In genomic region chr4:173917255-173917960, GRCh38 we compare ENCODE assay signal across 12 cellular contexts.
DNase-seq lines count a peak whose midpoint lies in the region; ATAC-seq and TF ChIP-seq lines count a peak whose summit lies in the region.
"Had no signal": no experiment of that assay in that cellular context is flagged by ENCODE, and none has a peak within 500 bp of the region (broad histone marks: within the 10 kb centered on the region; RNA-seq: fewer than 3 reads in every experiment).

No MANE protein-coding gene starts in this region.

- no peaks in the 10 kb centered on the region for H3K4me1 Mint-ChIP-seq in Calu3 (ENCODE audit: low read depth, unreplicated experiment)
- no peaks in the 10 kb centered on the region for H3K4me1 Mint-ChIP-seq in activated CD8-positive, alpha-beta T cell treated with anti-CD3 and anti-CD28 coated beads for 36 hours (ENCODE audit: low read depth)

- intact Hi-C loops in Calu3 (cut with micrococcal nuclease; ENCODE audit: unreplicated experiment) = no loop called here
- intact Hi-C loops in activated CD8-positive, alpha-beta T cell treated with anti-CD3 and anti-CD28 coated beads for 36 hours (cut with micrococcal nuclease) = no loop called here

- H3K27ac Mint-ChIP-seq in Calu3 (ENCODE audit: unreplicated experiment) = no peak overlapping the region
- H3K27ac Mint-ChIP-seq in activated CD8-positive, alpha-beta T cell treated with anti-CD3 and anti-CD28 coated beads for 36 hours = no peak overlapping the region
- H3K27ac Mint-ChIP-seq: activated T-helper 2 cell treated with anti-CD3 and anti-CD28 coated beads, Interferon-gamma antibody, Interleukin-2, Interleukin-4, amounts not matched to agents 10 μg/mL and 5 μg/mL and 100 μg/mL, durations not matched to agents 14 hours and 24 hours and 36 hours had no signal

- TF ChIP-seq CTCF in Calu3 (IDR thresholded peaks at IDR 0.05; ENCODE audit: unreplicated experiment) (no peak), omental fat pad (IDR thresholded peaks at IDR 0.05) (no peak)
- no peak for TF ChIP-seq CTCF in activated CD8-positive, alpha-beta T cell treated with anti-CD3 and anti-CD28 coated beads for 36 hours (IDR thresholded peaks at IDR 0.05)

- ATAC-seq in omental fat pad (ENCODE audit: low FRiP score) (peak; percentile 57), GM18511 (IDR thresholded peaks at IDR 0.05; ENCODE audit: unreplicated experiment) (no peak)
- no peak for ATAC-seq in activated CD8-positive, alpha-beta T cell treated with anti-CD3 and anti-CD28 coated beads for 36 hours
- no peak for ATAC-seq in stimulated activated naive CD8-positive, alpha-beta T cell treated with anti-CD3 and anti-CD28 coated beads, Interleukin-15, Interleukin-2, amounts not matched to agents 100 U/mL and 50 U/mL, for 24 hours

- no peaks in the 10 kb centered on the region for H3K27me3 Mint-ChIP-seq in Calu3 (ENCODE audit: unreplicated experiment)
- H3K27me3 Mint-ChIP-seq in activated CD8-positive, alpha-beta T cell treated with anti-CD3 and anti-CD28 coated beads for 36 hours = no peaks in the 10 kb centered on the region

- H3K4me3 Mint-ChIP-seq in Calu3 (ENCODE audit: low read depth, unreplicated experiment) = no peak overlapping the region
- no peak overlapping the region for H3K4me3 Mint-ChIP-seq in activated CD8-positive, alpha-beta T cell treated with anti-CD3 and anti-CD28 coated beads for 36 hours

- H3K36me3 Mint-ChIP-seq in Calu3 (ENCODE audit: insufficient read depth, unreplicated experiment) = no peaks in the 10 kb centered on the region
- no peaks in the 10 kb centered on the region for H3K36me3 Mint-ChIP-seq in activated CD8-positive, alpha-beta T cell treated with anti-CD3 and anti-CD28 coated beads for 36 hours (ENCODE audit: low read depth)

- no peaks in the 10 kb centered on the region for H3K9me3 Mint-ChIP-seq in Calu3 (ENCODE audit: low read depth, unreplicated experiment)
- no peaks in the 10 kb centered on the region for H3K9me3 Mint-ChIP-seq in activated CD8-positive, alpha-beta T cell treated with anti-CD3 and anti-CD28 coated beads for 36 hours
- H3K9me3 Mint-ChIP-seq: activated T-helper 2 cell treated with anti-CD3 and anti-CD28 coated beads, Interferon-gamma antibody, Interleukin-2, Interleukin-4, amounts not matched to agents 10 μg/mL and 5 μg/mL and 100 μg/mL, durations not matched to agents 14 hours and 24 hours and 36 hours had no signal

- BruUV-seq in Calu3 (replicated peaks; lab: Mats Ljungman, UMichigan) = no TSS peak

- CTCF ChIA-PET in Calu3 (lab: Charles Lee) = no interaction called here
- CTCF ChIA-PET in activated CD8-positive, alpha-beta T cell treated with anti-CD3 and anti-CD28 coated beads for 36 hours (lab: Charles Lee) = no interaction called here

- POLR2A ChIA-PET in activated CD8-positive, alpha-beta T cell treated with anti-CD3 and anti-CD28 coated beads for 36 hours (lab: Charles Lee) = interaction anchor here (0.5 kb wide), 1 partner anchor 108 kb away, joined by 3 read pairs; no protein-coding TSS in a partner anchor

- DNase-seq in Calu3 = peak; percentile 1
- DNase-seq in amniotic epithelial cell (ENCODE audit: low read depth) = peak; percentile 89
- DNase-seq in globus pallidus (ENCODE audit: low spot score) = peak; percentile 5
- DNase-seq in omental fat pad (ENCODE audit: low spot score) = no peak
- no peak for DNase-seq in activated CD8-positive, alpha-beta T cell treated with anti-CD3 and anti-CD28 coated beads for 36 hours
- DNase-seq in stimulated activated naive CD8-positive, alpha-beta T cell treated with anti-CD3 and anti-CD28 coated beads, Interleukin-15, Interleukin-2, amounts not matched to agents 100 U/mL and 50 U/mL, for 24 hours = no peak
- no peak for DNase-seq in CD1c-positive myeloid dendritic cell (ENCODE audit: extremely low spot score)
- DNase-seq: activated CD4-positive, CD25-positive, alpha-beta regulatory T cell; hippocampal formation; NCI-H510A had no signal

Comparison
In these comparisons a context has a peak if more than half of its experiments do, and no peak if none do; other contexts are left out.
1. DNase-seq: peak in Calu3 (single experiment), amniotic epithelial cell (single experiment) and globus pallidus (single experiment); none in omental fat pad (single experiment), activated CD8-positive, alpha-beta T cell treated with anti-CD3 and anti-CD28 coated beads for 36 hours (single experiment), stimulated activated naive CD8-positive, alpha-beta T cell treated with anti-CD3 and anti-CD28 coated beads, Interleukin-15, Interleukin-2, amounts not matched to agents 100 U/mL and 50 U/mL, for 24 hours (single experiment) and CD1c-positive myeloid dendritic cell (single experiment).